ENCODE assay signal across 22 cellular contexts in genomic region chr17:67623767-67624166, GRCh38.
DNase-seq lines count a peak whose midpoint lies in the region; ATAC-seq, FAIRE-seq and TF ChIP-seq lines count a peak whose summit lies in the region.
"Had no signal": no experiment of that assay in that cellular context is flagged by ENCODE, and none has a peak within 500 bp of the region (broad histone marks: within the 10 kb centered on the region; RNA-seq: fewer than 3 reads in every experiment).

No MANE protein-coding gene starts in this region.

- no peak for DNase-seq in activated T-cell treated with anti-CD3 and anti-CD28 coated beads, Interleukin-2, amount 50 U/mL, for 24 hours
- DNase-seq in activated T-cell treated with anti-CD3 and anti-CD28 coated beads for 4 hours: no peak
- DNase-seq in CD8-positive, alpha-beta T cell: no peak
- DNase-seq in activated T-helper 2 cell treated with anti-CD3 and anti-CD28 coated beads, Interferon-gamma antibody, Interleukin-2, Interleukin-4, amounts not matched to agents 10 μg/mL and 5 μg/mL and 100 μg/mL, durations not matched to agents 14 hours and 24 hours and 36 hours (ENCODE audit: low spot score): no peak
- DNase-seq in aorta: no peak
- DNase-seq: 8988T; ACHN; AML-193; BE2C; CD4-positive, alpha-beta T cell; COR-L47; DMS153; DND-41; GOT3; HCEC 1CT had no signal

- H3K4me1 Mint-ChIP-seq in activated T-cell treated with anti-CD3 and anti-CD28 coated beads, Interleukin-2, amount 50 U/mL, for 24 hours (ENCODE audit: low read depth): peaks cover 5% of the 10 kb centered on the region
- H3K4me1 Mint-ChIP-seq in CD8-positive, alpha-beta T cell (ENCODE audit: low read depth): peaks cover 15% of the 10 kb centered on the region
- no peaks in the 10 kb centered on the region for H3K4me1 Mint-ChIP-seq in activated T-helper 2 cell treated with anti-CD3 and anti-CD28 coated beads, Interferon-gamma antibody, Interleukin-2, Interleukin-4, amounts not matched to agents 10 μg/mL and 5 μg/mL and 100 μg/mL, durations not matched to agents 14 hours and 24 hours and 36 hours (ENCODE audit: low read depth)
- H3K4me1 Mint-ChIP-seq: CD14-positive monocyte had no signal

- no peak overlapping the region for H3K27ac ChIP-seq in CD8-positive, alpha-beta T cell (ENCODE audit: low read depth, low read length)
- no peak overlapping the region for H3K27ac ChIP-seq in aorta (ENCODE audit: low read depth in 1 of 2, low read length in 2 of 2)
- H3K27ac ChIP-seq: A549; BLaER1 treated with 17β-estradiol and CSF1 and Interleukin-3, amounts not matched to agents 10 nM and 100 nM had no signal

- CTCF ChIA-PET in CD8-positive, alpha-beta T cell (lab: Charles Lee): interaction anchor here (1.0 kb wide), 1 partner anchor 249 kb away, joined by 3 read pairs; no protein-coding TSS in a partner anchor

- no peak overlapping the region for H3K4me3 ChIP-seq in CD8-positive, alpha-beta T cell (ENCODE audit: low read depth, low read length)
- H3K4me3 ChIP-seq in aorta (ENCODE audit: low read length in 2 of 2): no peak overlapping the region
- H3K4me3 ChIP-seq: A549; BLaER1 treated with 17β-estradiol and CSF1 and Interleukin-3, amounts not matched to agents 10 nM and 100 nM had no signal

- POLR2A ChIA-PET in CD8-positive, alpha-beta T cell (lab: Charles Lee): no interaction called here

- no peaks in the 10 kb centered on the region for H3K27me3 ChIP-seq in CD8-positive, alpha-beta T cell (ENCODE audit: insufficient read depth, low read length)
- H3K27me3 ChIP-seq in aorta (ENCODE audit: control insufficient read depth in 1 of 2, insufficient read depth in 2 of 2, low read length in 1 of 2): no peaks in the 10 kb centered on the region
- H3K27me3 ChIP-seq: BE2C; BLaER1 treated with 17β-estradiol and CSF1 and Interleukin-3, amounts not matched to agents 10 nM and 100 nM had no signal

- H3K27me3 Mint-ChIP-seq in activated T-cell treated with anti-CD3 and anti-CD28 coated beads, Interleukin-2, amount 50 U/mL, for 24 hours: no peaks in the 10 kb centered on the region
- H3K27me3 Mint-ChIP-seq in CD8-positive, alpha-beta T cell (ENCODE audit: low read depth): no peaks in the 10 kb centered on the region
- no peaks in the 10 kb centered on the region for H3K27me3 Mint-ChIP-seq in activated T-helper 2 cell treated with anti-CD3 and anti-CD28 coated beads, Interferon-gamma antibody, Interleukin-2, Interleukin-4, amounts not matched to agents 10 μg/mL and 5 μg/mL and 100 μg/mL, durations not matched to agents 14 hours and 24 hours and 36 hours (ENCODE audit: low read depth)
- H3K27me3 Mint-ChIP-seq: CD4-positive, alpha-beta T cell had no signal

- no peaks in the 10 kb centered on the region for H3K4me1 ChIP-seq in CD8-positive, alpha-beta T cell (ENCODE audit: insufficient read depth, low read length)
- H3K4me1 ChIP-seq in aorta (ENCODE audit: control insufficient read depth in 1 of 2, insufficient read depth in 2 of 2, low read length in 2 of 2): no peaks in the 10 kb centered on the region
- H3K4me1 ChIP-seq: A549, BE2C had no signal

- no peaks in the 10 kb centered on the region for H3K36me3 ChIP-seq in CD8-positive, alpha-beta T cell (ENCODE audit: insufficient read depth, low read length)
- no peaks in the 10 kb centered on the region for H3K36me3 ChIP-seq in aorta (ENCODE audit: control insufficient read depth in 1 of 2, insufficient read depth in 2 of 2, low read length in 1 of 2)
- H3K36me3 ChIP-seq: BE2C had no signal

- peaks cover 25% of the 10 kb centered on the region for H3K36me3 Mint-ChIP-seq in activated T-cell treated with anti-CD3 and anti-CD28 coated beads, Interleukin-2, amount 50 U/mL, for 24 hours (ENCODE audit: low read depth)
- H3K36me3 Mint-ChIP-seq in CD8-positive, alpha-beta T cell: peaks cover 51% of the 10 kb centered on the region
- H3K36me3 Mint-ChIP-seq in activated T-helper 2 cell treated with anti-CD3 and anti-CD28 coated beads, Interferon-gamma antibody, Interleukin-2, Interleukin-4, amounts not matched to agents 10 μg/mL and 5 μg/mL and 100 μg/mL, durations not matched to agents 14 hours and 24 hours and 36 hours (ENCODE audit: low read depth): no peaks in the 10 kb centered on the region

- TF ChIP-seq CTCF in CD8-positive, alpha-beta T cell (IDR thresholded peaks at IDR 0.05): no peak

- FAIRE-seq in islet of Langerhans (lab: Jason Lieb, UNC): peak; percentile 47
- FAIRE-seq: A549, G401.6, GM12892, H54 had no signal

- H3K4me3 Mint-ChIP-seq in activated T-cell treated with anti-CD3 and anti-CD28 coated beads, Interleukin-2, amount 50 U/mL, for 24 hours: no peak overlapping the region
- H3K4me3 Mint-ChIP-seq in CD8-positive, alpha-beta T cell: no peak overlapping the region
- H3K4me3 Mint-ChIP-seq in activated T-helper 2 cell treated with anti-CD3 and anti-CD28 coated beads, Interferon-gamma antibody, Interleukin-2, Interleukin-4, amounts not matched to agents 10 μg/mL and 5 μg/mL and 100 μg/mL, durations not matched to agents 14 hours and 24 hours and 36 hours (ENCODE audit: low read depth): no peak overlapping the region
- H3K4me3 Mint-ChIP-seq: CD14-positive monocyte; CD4-positive, alpha-beta T cell had no signal

- H3K9me3 ChIP-seq in CD8-positive, alpha-beta T cell (ENCODE audit: low read length): no peaks in the 10 kb centered on the region
- H3K9me3 ChIP-seq in aorta (ENCODE audit: control insufficient read depth, low read length): no peaks in the 10 kb centered on the region
- H3K9me3 ChIP-seq: A549, BE2C had no signal

- H3K9me3 Mint-ChIP-seq in activated T-cell treated with anti-CD3 and anti-CD28 coated beads, Interleukin-2, amount 50 U/mL, for 24 hours: no peaks in the 10 kb centered on the region
- no peaks in the 10 kb centered on the region for H3K9me3 Mint-ChIP-seq in CD8-positive, alpha-beta T cell
- no peaks in the 10 kb centered on the region for H3K9me3 Mint-ChIP-seq in activated T-helper 2 cell treated with anti-CD3 and anti-CD28 coated beads, Interferon-gamma antibody, Interleukin-2, Interleukin-4, amounts not matched to agents 10 μg/mL and 5 μg/mL and 100 μg/mL, durations not matched to agents 14 hours and 24 hours and 36 hours
- H3K9me3 Mint-ChIP-seq: CD14-positive monocyte; CD4-positive, alpha-beta T cell had no signal

- H3K27ac Mint-ChIP-seq in activated T-cell treated with anti-CD3 and anti-CD28 coated beads, Interleukin-2, amount 50 U/mL, for 24 hours: peak overlapping the region; percentile 47
- H3K27ac Mint-ChIP-seq in CD8-positive, alpha-beta T cell: peak overlapping the region; percentile 50
- H3K27ac Mint-ChIP-seq in activated T-helper 2 cell treated with anti-CD3 and anti-CD28 coated beads, Interferon-gamma antibody, Interleukin-2, Interleukin-4, amounts not matched to agents 10 μg/mL and 5 μg/mL and 100 μg/mL, durations not matched to agents 14 hours and 24 hours and 36 hours: no peak overlapping the region

- WGBS in aorta, 2 donors: 69 to 70% methylated on average over 2 of the region's 2 CpGs

- intact Hi-C loops in CD8-positive, alpha-beta T cell (cut with DNase I, micrococcal nuclease): no loop called here
- intact Hi-C loops in activated T-helper 2 cell treated with anti-CD3 and anti-CD28 coated beads, Interferon-gamma antibody, Interleukin-2, Interleukin-4, amounts not matched to agents 10 μg/mL and 5 μg/mL and 100 μg/mL, durations not matched to agents 14 hours and 24 hours and 36 hours (cut with micrococcal nuclease): no loop called here
- intact Hi-C loops in aorta (cut with DNase I): no loop called here

- ATAC-seq in CD8-positive, alpha-beta T cell: no peak
- no peak for ATAC-seq in aorta (ENCODE audit: low FRiP score)
- ATAC-seq: A549 had no signal
